ENCODE assay signal across 9 cellular contexts in genomic region chr21:38958940-38959685, GRCh38.
A peak's percentile ranks its signal among the peaks of the same experiment; 100 is the strongest.
DNase-seq lines count a peak whose midpoint lies in the region; ATAC-seq, FAIRE-seq and TF ChIP-seq lines count a peak whose summit lies in the region.
"Had no signal": no experiment of that assay in that cellular context is flagged by ENCODE, and none has a peak within 500 bp of the region (broad histone marks: within the 10 kb centered on the region; RNA-seq: fewer than 3 reads in every experiment).

No MANE protein-coding gene starts in this region.

- no peak overlapping the region for H3K9ac ChIP-seq in K562 (ENCODE audit: insufficient read depth in 1 of 2, low read depth in 2 of 2, low read length in 2 of 2)

- H3K9me1 ChIP-seq in K562 (ENCODE audit: control insufficient read depth, insufficient read depth, low read length) = no peaks in the 10 kb centered on the region

- peaks cover 0 to 14% of the 10 kb centered on the region in 2 experiments; a peak in 2 of 5 replicates for H3K27me3 ChIP-seq in K562 (ENCODE audit: control insufficient read depth in 2 of 2, insufficient read depth in 2 of 2, low read length in 2 of 2)
- H3K27me3 ChIP-seq in left lung = no peaks in the 10 kb centered on the region

- in situ Hi-C loops in K562 (cut with MboI) = no loop called here

- H3K4me2 ChIP-seq in K562 (ENCODE audit: insufficient read depth, low read length) = peak overlapping the region; percentile 23; the same call in 1 of the 2 replicates

- no peaks in the 10 kb centered on the region for H4K20me1 ChIP-seq in K562 (replicated peaks; ENCODE audit: control insufficient read depth, insufficient read depth, low read length)

- H3K9me3 ChIP-seq in K562 (replicated peaks; ENCODE audit: control insufficient read depth, insufficient read depth, low read depth, low read length) (no peaks in the 10 kb centered on the region), left lung (no peaks in the 10 kb centered on the region)

- H3K4me3 ChIP-seq in K562 = no peak overlapping the region
- H3K4me3 ChIP-seq in left lung = no peak overlapping the region

- ATAC-seq in K562 (peak; percentile 46), left lung (peak; percentile 50), HG03457 (IDR thresholded peaks at IDR 0.05; ENCODE audit: unreplicated experiment) (no peak), GM18505 (IDR thresholded peaks at IDR 0.05; ENCODE audit: unreplicated experiment) (no peak)
- ATAC-seq: PC-3 had no signal

- TF ChIP-seq CTCF in K562 (IDR thresholded peaks at IDR 0.05 in 2 of 3, conservative IDR thresholded peaks at IDR 0.05 in 1 of 3; ENCODE audit: insufficient read depth in 2 of 3, low read depth in 1 of 3, low read length in 3 of 3) (no peak), left lung (IDR thresholded peaks at IDR 0.05) (no peak)

- no peaks in the 10 kb centered on the region for H3K79me2 ChIP-seq in K562 (ENCODE audit: control insufficient read depth, insufficient read depth, low read length)

- FAIRE-seq in K562 (lab: Jason Lieb, UNC) = peak; percentile 23

- H3K27ac ChIP-seq in K562 (ENCODE audit: extremely low read depth, low read depth, low read length) (peak overlapping the region; percentile 53; the same call in 2 of the 3 replicates), left lung (peak overlapping the region; percentile 51 to 65)

- CTCF ChIA-PET in K562 (lab: Yijun Ruan, JAX; ENCODE audit: low intra/inter-chr PET ratio) = no interaction called here

- TF ChIP-seq POLR2A in K562 (conservative IDR thresholded peaks at IDR 0.05) = no peak
- TF ChIP-seq POLR2A in GM18505 (IDR thresholded peaks at IDR 0.05; ENCODE audit: borderline replicate concordance, extremely low read depth, insufficient read depth, insufficient read length) = no peak

- BruUV-seq in K562 (replicated peaks; lab: Mats Ljungman, UMichigan) = no TSS peak

- peak overlapping the region; percentile 36; the same call in 1 of the 2 replicates for H2AFZ ChIP-seq in K562 (ENCODE audit: low read depth, low read length)

- peak; percentile 34 for DNase-seq in stimulated activated CD4-positive, alpha-beta T cell treated with anti-CD3 and anti-CD28 coated beads, Interleukin-1b, Interleukin-23, amount 100 ng/mL, for 48 hours
- DNase-seq in stimulated activated CD4-positive, alpha-beta T cell treated with anti-CD3 and anti-CD28 coated beads, Interleukin-15, amount 100 ng/mL, for 24 hours = no peak
- DNase-seq in K562 (ENCODE audit: extremely low read depth in 1 of 4, low spot score in 3 of 4) = peak in 3 of 4 experiments; percentile 15 to 33 (median 22)
- DNase-seq in left lung = no peak
- DNase-seq in Ammon's horn (ENCODE audit: low spot score) = no peak
- no peak for DNase-seq in superior temporal gyrus (ENCODE audit: extremely low spot score)
- DNase-seq: PC-3 had no signal

- TF ChIP-seq EP300 in K562 (IDR thresholded peaks at IDR 0.05; ENCODE audit: low read length) = no peak

- POLR2A ChIA-PET in K562 (lab: Yijun Ruan, JAX) = interaction anchor here (0.6 to 3.0 kb wide), 2 partner anchors 7 to 66 kb away, joined by 3 to 9 read pairs; no protein-coding TSS in a partner anchor

- 65% methylated on average over 4 of the region's 4 CpGs for WGBS in K562 (ENCODE audit: insufficient coverage, low coverage, missing lambda C conversion rate)

- H3K36me3 ChIP-seq in K562 (ENCODE audit: control insufficient read depth, insufficient read depth, low read length) (no peaks in the 10 kb centered on the region), left lung (no peaks in the 10 kb centered on the region)

- intact Hi-C loops in K562 (cut with micrococcal nuclease) = no loop called here
- intact Hi-C loops in left lung (cut with DNase I) = no loop called here

- H3K4me1 ChIP-seq in K562 (replicated peaks in 1 of 2; ENCODE audit: control insufficient read depth in 2 of 2, insufficient read depth in 2 of 2, low read length in 2 of 2) (peaks cover 3 to 49% of the 10 kb centered on the region in 2 experiments; a peak in 4 of 5 replicates), left lung (peaks cover 17 to 37% of the 10 kb centered on the region in 2 donors)

- TF ChIP-seq RAD21 in K562 (CRISPR knock-in tag; conservative IDR thresholded peaks at IDR 0.05 in 1 of 2, IDR thresholded peaks at IDR 0.05 in 1 of 2) = no peak

TF ChIP-seq in K562, 482 proteins besides CTCF, POLR2A, EP300 and RAD21 (continues in another document):
- TF ChIP-seq ARID1B (IDR thresholded peaks at IDR 0.05) (peak; percentile 49; the same call in 1 of the 2 replicates), XRCC3 (IDR thresholded peaks at IDR 0.05) (no peak), FOSL1 (tag; conservative IDR thresholded peaks at IDR 0.05) (peak; percentile 92), POLR2B (IDR thresholded peaks at IDR 0.05; ENCODE audit: low read depth, partially characterized antibody) (no peak), HSF4 (CRISPR knock-in tag; IDR thresholded peaks at IDR 0.05; ENCODE audit: borderline replicate concordance) (no peak), CEBPG (CRISPR knock-in tag; IDR thresholded peaks at IDR 0.05) (peak; percentile 72), CEBPG (tag; conservative IDR thresholded peaks at IDR 0.05 in 1 of 2, IDR thresholded peaks at IDR 0.05 in 1 of 2) (peak; percentile 80 to 96), ZNF639 (CRISPR knock-in tag; conservative IDR thresholded peaks at IDR 0.05 in 1 of 2, IDR thresholded peaks at IDR 0.05 in 1 of 2) (peak in 1 of 2 experiments; percentile 62; a peak in 1 of 4 replicates)
- TF ChIP-seq, protein P1, sequence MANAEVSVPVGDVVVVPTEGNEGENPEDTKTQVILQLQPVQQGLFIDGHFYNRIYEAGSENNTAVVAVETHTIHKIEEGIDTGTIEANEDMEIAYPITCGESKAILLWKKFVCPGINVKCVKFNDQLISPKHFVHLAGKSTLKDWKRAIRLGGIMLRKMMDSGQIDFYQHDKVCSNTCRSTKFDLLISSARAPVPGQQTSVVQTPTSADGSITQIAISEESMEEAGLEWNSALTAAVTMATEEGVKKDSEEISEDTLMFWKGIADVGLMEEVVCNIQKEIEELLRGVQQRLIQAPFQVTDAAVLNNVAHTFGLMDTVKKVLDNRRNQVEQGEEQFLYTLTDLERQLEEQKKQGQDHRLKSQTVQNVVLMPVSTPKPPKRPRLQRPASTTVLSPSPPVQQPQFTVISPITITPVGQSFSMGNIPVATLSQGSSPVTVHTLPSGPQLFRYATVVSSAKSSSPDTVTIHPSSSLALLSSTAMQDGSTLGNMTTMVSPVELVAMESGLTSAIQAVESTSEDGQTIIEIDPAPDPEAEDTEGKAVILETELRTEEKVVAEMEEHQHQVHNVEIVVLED (CRISPR knock-in tag; IDR thresholded peaks at IDR 0.05) = no peak
- TF ChIP-seq, protein P2, sequence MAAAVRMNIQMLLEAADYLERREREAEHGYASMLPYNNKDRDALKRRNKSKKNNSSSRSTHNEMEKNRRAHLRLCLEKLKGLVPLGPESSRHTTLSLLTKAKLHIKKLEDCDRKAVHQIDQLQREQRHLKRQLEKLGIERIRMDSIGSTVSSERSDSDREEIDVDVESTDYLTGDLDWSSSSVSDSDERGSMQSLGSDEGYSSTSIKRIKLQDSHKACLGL (CRISPR knock-in tag; IDR thresholded peaks at IDR 0.05; ENCODE audit: borderline replicate concordance, poor library complexity, severe bottlenecking) = no peak

Comparison
In these comparisons a context has a peak if more than half of its experiments do, and no peak if none do; other contexts are left out.
1. DNase-seq: peak in stimulated activated CD4-positive, alpha-beta T cell treated with anti-CD3 and anti-CD28 coated beads, Interleukin-1b, Interleukin-23, amount 100 ng/mL, for 48 hours (single experiment) and K562 (3 of 4); none in stimulated activated CD4-positive, alpha-beta T cell treated with anti-CD3 and anti-CD28 coated beads, Interleukin-15, amount 100 ng/mL, for 24 hours (single experiment), left lung (0 of 2), Ammon's horn (single experiment) and superior temporal gyrus (single experiment).
2. ATAC-seq: peak in K562 (single experiment) and left lung (single experiment); none in HG03457 (single experiment) and GM18505 (single experiment).